In genomic region chr17:44689492-44690217, GRCh38 we compare ENCODE assay signal across 8 cellular contexts. TPM values are rescaled to one million over a fixed set of nuclear protein-coding genes. Genes with fewer than 3 reads are reported as not detected.
DNase-seq lines count a peak whose midpoint lies in the region; ATAC-seq, FAIRE-seq and TF ChIP-seq lines count a peak whose summit lies in the region.

Gene CCDC43, minus strand, starts transcription at chr17:44689776. Its CDS starts 23 bp downstream, at chr17:44689753.

- CTCF ChIA-PET in activated CD8-positive, alpha-beta memory T cell treated with anti-CD3 and anti-CD28 coated beads for 36 hours (lab: Charles Lee) = interaction anchor here (0.8 to 1.9 kb wide), 2 partner anchors 87 to 156 kb away, joined by 3 to 9 read pairs; no protein-coding TSS in a partner anchor
- CTCF ChIA-PET in H1 (lab: Charles Lee; ENCODE audit: partially characterized antibody) = interaction anchor here (0.9 to 2.7 kb wide), 6 partner anchors 7 to 328 kb away, joined by 3 to 13 read pairs (median 4); no protein-coding TSS in a partner anchor

- FAIRE-seq in H1 (lab: Jason Lieb, UNC) = no peak

- H3K4me1 ChIP-seq in H1 (replicated peaks in 1 of 4; ENCODE audit: control insufficient read depth in 3 of 4, insufficient read depth in 4 of 4, low read length in 3 of 4) (no peaks in the 10 kb centered on the region; a peak in 1 of 7 replicates), mesenchymal stem cell (ENCODE audit: control insufficient read depth, insufficient read depth, low read depth, low read length) (peaks cover 8% of the 10 kb centered on the region)

- H3K9ac ChIP-seq in H1 (replicated peaks in 1 of 4; ENCODE audit: extremely low read depth in 1 of 4, low read depth in 3 of 4, low read length in 3 of 4) (peak within 1 kb of the TSS; percentile 74 to 98 (median 92)), mesenchymal stem cell (ENCODE audit: low read length) (peak within 1 kb of the TSS; percentile 96)

- peak within 1 kb of the TSS; percentile 90 to 96 (median 95) for H3K27ac Mint-ChIP-seq in CD14-positive monocyte

- no peaks in the 10 kb centered on the region for H3K27me3 ChIP-seq in H1 (replicated peaks in 1 of 4; ENCODE audit: control insufficient read depth in 3 of 4, extremely low read depth in 1 of 4, insufficient read depth in 3 of 4, low read length in 3 of 4)
- H3K27me3 ChIP-seq in mesenchymal stem cell (ENCODE audit: control insufficient read depth in 1 of 2, insufficient read depth in 1 of 2, low read length in 2 of 2) = no peaks in the 10 kb centered on the region

- peak within 1 kb of the TSS; percentile 94 for H3K4ac ChIP-seq in H1 (replicated peaks; ENCODE audit: insufficient read length, low read depth, low read length)
- H3K4ac ChIP-seq in mesenchymal stem cell (ENCODE audit: low read depth in 1 of 2, low read length in 2 of 2) = peak within 1 kb of the TSS; percentile 98 to 99

- H3K4me2 ChIP-seq in H1 (ENCODE audit: insufficient read depth in 1 of 2, low read depth in 2 of 2, low read length in 2 of 2) = peak within 1 kb of the TSS; percentile 84 to 95
- peak within 1 kb of the TSS; percentile 98 for H3K4me2 ChIP-seq in mesenchymal stem cell (ENCODE audit: low read length, poor library complexity, severe bottlenecking)

- peaks cover 23% of the 10 kb centered on the region for H3K4me1 Mint-ChIP-seq in CD14-positive monocyte

- no peaks in the 10 kb centered on the region for H3K9me3 Mint-ChIP-seq in CD14-positive monocyte

- peak; percentile 96 to 97 for TF ChIP-seq POLR2A in H1 (IDR thresholded peaks at IDR 0.05; ENCODE audit: control extremely low read depth in 1 of 2, low read depth in 2 of 2, low read length in 2 of 2)

- H4K20me1 ChIP-seq in H1 (replicated peaks in 1 of 2; ENCODE audit: control insufficient read depth in 1 of 2, insufficient read depth in 2 of 2, low read length in 2 of 2) = no peaks in the 10 kb centered on the region

- no peak within 1 kb of the TSS for H2AK5ac ChIP-seq in H1 (ENCODE audit: low read depth, low read length)
- H2AK5ac ChIP-seq in mesenchymal stem cell (ENCODE audit: low read length, severe bottlenecking) = peak within 1 kb of the TSS; percentile 42

- no peak within 1 kb of the TSS for H2BK20ac ChIP-seq in H1 (ENCODE audit: low read length)

- H4K8ac ChIP-seq in H1 (ENCODE audit: extremely low read depth, insufficient read depth, low read length) (peak within 1 kb of the TSS; percentile 98), mesenchymal stem cell (ENCODE audit: low read length) (peak within 1 kb of the TSS; percentile 100)

- 0 out of 3 replicates have a peak, but pooled peaks of 1 of the 2 experiments have one; percentile 12 for TF ChIP-seq EP300 in H1 (IDR thresholded peaks at IDR 0.05; ENCODE audit: borderline replicate concordance in 1 of 2, low read depth in 2 of 2, low read length in 2 of 2)

- no peak within 1 kb of the TSS for H2BK120ac ChIP-seq in H1 (replicated peaks; ENCODE audit: low read depth, low read length)
- peak within 1 kb of the TSS; percentile 79 for H2BK120ac ChIP-seq in mesenchymal stem cell (ENCODE audit: low read depth, low read length)

- TF ChIP-seq RAD21 in H1 (IDR thresholded peaks at IDR 0.05 in 1 of 2, conservative IDR thresholded peaks at IDR 0.05 in 1 of 2; ENCODE audit: low read depth in 2 of 2, low read length in 2 of 2) = peak in 1 of 2 experiments; percentile 8; a peak in 1 of 4 replicates

- H2BK12ac ChIP-seq in H1 (ENCODE audit: low read depth, low read length) = peak within 1 kb of the TSS; percentile 97
- peak within 1 kb of the TSS; percentile 6 to 63 for H2BK12ac ChIP-seq in mesenchymal stem cell (ENCODE audit: low read length in 2 of 2)

- peak within 1 kb of the TSS; percentile 98 for H2AFZ ChIP-seq in H1 (ENCODE audit: low read length)
- peak within 1 kb of the TSS; percentile 99 for H2AFZ ChIP-seq in mesenchymal stem cell (ENCODE audit: low read depth, low read length)

- H3K14ac ChIP-seq in H1 (ENCODE audit: insufficient read length) = no peak within 1 kb of the TSS
- peak within 1 kb of the TSS in 1 of 2 experiments; percentile 93 for H3K14ac ChIP-seq in mesenchymal stem cell (ENCODE audit: low read length in 2 of 2)

- H3K36me3 Mint-ChIP-seq in CD14-positive monocyte = peaks cover 13 to 17% of the 10 kb centered on the region in 2 donors

- TF ChIP-seq CTCF in CD14-positive monocyte (IDR thresholded peaks at IDR 0.05) (no peak), H1 (IDR thresholded peaks at IDR 0.05; ENCODE audit: control extremely low read depth in 1 of 3, insufficient read depth in 1 of 3, low read depth in 1 of 3, low read length in 3 of 3) (no peak)

- peak; percentile 77 for ATAC-seq in GM19452 (IDR thresholded peaks at IDR 0.05; ENCODE audit: unreplicated experiment)

- H3K79me1 ChIP-seq in H1 (ENCODE audit: low read depth, low read length) (no peaks in the 10 kb centered on the region), mesenchymal stem cell (replicated peaks; ENCODE audit: low read length, poor library complexity, severe bottlenecking) (peaks cover 22% of the 10 kb centered on the region)

- H3K18ac ChIP-seq in H1 (ENCODE audit: extremely low read depth, low read length) = peak within 1 kb of the TSS; percentile 96
- H3K18ac ChIP-seq in mesenchymal stem cell (ENCODE audit: low read depth in 1 of 2, low read length in 2 of 2) = peak within 1 kb of the TSS; percentile 99

- H4K5ac ChIP-seq in H1 (ENCODE audit: insufficient read length, low read depth, low read length) = peak within 1 kb of the TSS; percentile 31

- peaks cover 8% of the 10 kb centered on the region for H3K23me2 ChIP-seq in H1 (ENCODE audit: low read depth, low read length)

- DNase-seq in CD14-positive monocyte (ENCODE audit: low spot score) (peak; percentile 94), HT-29 (ENCODE audit: low spot score) (peak; percentile 86), NOMO-1 treated with DMSO at 0.1 percent for 48 hours (lab: John Stamatoyannopoulos, UW; ENCODE audit: unreplicated experiment) (peak; percentile 89), H1 (ENCODE audit: low read depth in 1 of 2, low spot score in 2 of 2) (peak; percentile 75 to 97), mesenchymal stem cell (peak; percentile 97)
- peak; percentile 75 for DNase-seq in stimulated activated CD8-positive, alpha-beta memory T cell treated with anti-CD3 and anti-CD28 coated beads, Interleukin-12 subunit alpha, Interleukin-12 subunit beta, amount 100 ng/mL, for 24 hours (ENCODE audit: extremely low read depth)

- H2BK5ac ChIP-seq in H1 (ENCODE audit: low read depth, low read length) (peak within 1 kb of the TSS; percentile 88), mesenchymal stem cell (ENCODE audit: low read depth, low read length, poor library complexity, severe bottlenecking) (peak within 1 kb of the TSS; percentile 59)

- H3K4me3 ChIP-seq in H1 (ENCODE audit: extremely low read depth in 1 of 4, insufficient read depth in 2 of 4, low read depth in 3 of 4, low read length in 4 of 4) (peak within 1 kb of the TSS; percentile 97 to 100 (median 98)), mesenchymal stem cell (ENCODE audit: insufficient read depth in 1 of 2, low read depth in 1 of 2, low read length in 2 of 2) (peak within 1 kb of the TSS; percentile 84 to 100)

- intact Hi-C loops in CD14-positive monocyte (cut with micrococcal nuclease) = no loop called here

- H3K27ac ChIP-seq in H1 (ENCODE audit: low read depth, low read length) (peak within 1 kb of the TSS; percentile 92), mesenchymal stem cell (ENCODE audit: low read length, poor library complexity, severe bottlenecking) (peak within 1 kb of the TSS; percentile 82)

- H4K91ac ChIP-seq in H1 (replicated peaks; ENCODE audit: insufficient read length, low read length) (peak within 1 kb of the TSS; percentile 45), mesenchymal stem cell (ENCODE audit: low read length) (peak within 1 kb of the TSS; percentile 88)

- H3K56ac ChIP-seq in H1 (replicated peaks; ENCODE audit: insufficient read length, low read depth, low read length) = peak within 1 kb of the TSS; percentile 36

- 1% methylated on average over 51 of the region's 51 CpGs; no CpG with 5 or more reads in 1 of the 2 experiments for WGBS in H1 (ENCODE audit: extremely low coverage in 1 of 2, insufficient coverage in 1 of 2, insufficient read length in 1 of 2, insufficient replicate concordance in 2 of 2, low coverage in 1 of 2, low lambda C conversion rate in 2 of 2, missing lambda C conversion rate in 1 of 2), 2 experiments
- WGBS in mesenchymal stem cell = under 1% methylated on average over 51 of the region's 51 CpGs

- peaks cover 0 to 21% of the 10 kb centered on the region in 2 experiments; a peak in 2 of 4 replicates for H3K79me2 ChIP-seq in H1 (ENCODE audit: control insufficient read depth in 1 of 2, insufficient read depth in 2 of 2, low read length in 2 of 2)

- POLR2A ChIA-PET in activated CD8-positive, alpha-beta memory T cell treated with anti-CD3 and anti-CD28 coated beads for 36 hours (lab: Charles Lee) = interaction anchor here (1.2 kb wide), 1 partner anchor 19 kb away, joined by 9 read pairs; the partner anchor contains the start of gene DBF4B
- POLR2A ChIA-PET in H1 (lab: Charles Lee; ENCODE audit: partially characterized antibody) = interaction anchor here (0.7 to 3.7 kb wide), 15 partner anchors 9 to 186 kb away, joined by 3 to 13 read pairs (median 4); partner anchors contain the start of genes DBF4B, GPATCH8 and MEIOC

- peak within 1 kb of the TSS; percentile 97 for H3K4me3 Mint-ChIP-seq in CD14-positive monocyte

- peaks cover 2 to 5% (median 5%) of the 10 kb centered on the region in 3 donors for H3K27me3 Mint-ChIP-seq in CD14-positive monocyte (ENCODE audit: low read depth in 3 of 3)

- H3K36me3 ChIP-seq in H1 (ENCODE audit: control insufficient read depth in 2 of 4, insufficient read depth in 4 of 4, low read length in 3 of 4) = no peaks in the 10 kb centered on the region; a peak in 2 of 8 replicates
- H3K36me3 ChIP-seq in mesenchymal stem cell (ENCODE audit: control insufficient read depth in 1 of 2, insufficient read depth in 2 of 2, low read depth in 1 of 2, low read length in 2 of 2) = peaks cover 0 to 3% of the 10 kb centered on the region in 2 experiments

- H3K9me3 ChIP-seq in H1 (ENCODE audit: insufficient read depth in 2 of 2, low read depth in 1 of 2, low read length in 1 of 2) (no peaks in the 10 kb centered on the region), mesenchymal stem cell (ENCODE audit: control insufficient read depth, low read length) (no peaks in the 10 kb centered on the region)

- H2BK15ac ChIP-seq in H1 (ENCODE audit: low read length) = peak within 1 kb of the TSS; percentile 83; the same call in 1 of the 2 replicates
- H2BK15ac ChIP-seq in mesenchymal stem cell (ENCODE audit: low read depth, poor library complexity, severe bottlenecking) = peak within 1 kb of the TSS; percentile 77

- H3K23ac ChIP-seq in H1 (ENCODE audit: insufficient read length) (no peak within 1 kb of the TSS), mesenchymal stem cell (ENCODE audit: low read length in 2 of 2) (peak within 1 kb of the TSS in 1 of 2 experiments; percentile 96)

RNA-seq across cellular contexts. Expression of gene CCDC43, which starts in this region (rescaled TPM):
- polyA plus RNA-seq in CD14-positive monocyte (10 to 100 TPM; 12.8 to 19.7 TPM), H1 (2011; rRNA removed) (4.0 and 4.9 TPM in 2 replicates)
- total RNA-seq in HT-29 (2014; rRNA removed; shearing (Covaris generic)) = 13.9 and 16.4 TPM in 2 replicates
- 10 to 100 TPM; 31.1 to 32.5 TPM for total RNA-seq in activated CD8-positive, alpha-beta memory T cell treated with anti-CD3 and anti-CD28 coated beads for 36 hours
- total RNA-seq in H1 (2021; fragmentation: NEBNext Ultra II Directional; extraction: Animal tissue kit (Norgen Biotek cat#: 25700)) = 33.2 and 38.1 TPM in 2 replicates
- 10.3 TPM for polyA plus RNA-seq in H1 (2011; cell fraction: cytosol; rRNA removed)
- 3.1 TPM for polyA plus RNA-seq in H1 (2011; cell fraction: nucleus; rRNA removed)
- polyA plus RNA-seq in H1 (2012, experiment 1 of 2) = 19.3 to 35.8 TPM (median 23.8 TPM) in 4 replicates
- 5.2 TPM for polyA plus RNA-seq in H1 (2012, experiment 2 of 2)
- polyA plus RNA-seq in H1 (2013, experiment 1 of 2) = 28.4 TPM
- 28.6 TPM for polyA plus RNA-seq in H1 (2013, experiment 2 of 2)
- 7.2 and 12.3 TPM in 2 replicates for polyA minus RNA-seq in H1 (2011; rRNA and poly(A)+ RNA removed)
- 9.2 TPM for polyA minus RNA-seq in H1 (2011; cell fraction: cytosol; rRNA and poly(A)+ RNA removed)
- 13.2 TPM for polyA minus RNA-seq in H1 (2011; cell fraction: nucleus; rRNA and poly(A)+ RNA removed)
- polyA plus RNA-seq in mesenchymal stem cell (2013, experiment 1 of 2) = 25.0 TPM
- 24.7 TPM for polyA plus RNA-seq in mesenchymal stem cell (2013, experiment 2 of 2)

Comparison
In these comparisons a context has a peak if more than half of its experiments do, and no peak if none do; other contexts are left out.
1. Peak in every context shown above with its lines: DNase-seq, ATAC-seq, H3K4me3 ChIP-seq and H3K27ac ChIP-seq.